ENCODE assay signal across 13 cellular contexts in genomic region chr6:166969390-166970002, GRCh38. TPM values are rescaled to one million over a fixed set of nuclear protein-coding genes. Genes with fewer than 3 reads are reported as not detected.
DNase-seq lines count a peak whose midpoint lies in the region; ATAC-seq and TF ChIP-seq lines count a peak whose summit lies in the region.
"Had no signal": no experiment of that assay in that cellular context is flagged by ENCODE, and none has a peak within 500 bp of the region (broad histone marks: within the 10 kb centered on the region; RNA-seq: fewer than 3 reads in every experiment).

No MANE protein-coding gene starts in this region.

- no peaks in the 10 kb centered on the region for H3K9me3 ChIP-seq in CD4-positive, CD25-positive, alpha-beta regulatory T cell (ENCODE audit: control insufficient read depth in 2 of 2, low read length in 2 of 2)
- H3K9me3 ChIP-seq: transverse colon had no signal

- DNase-seq in CD4-positive, CD25-positive, alpha-beta regulatory T cell: no peak
- DNase-seq in HEK293T (ENCODE audit: extremely low spot score) (no peak), superior temporal gyrus (ENCODE audit: extremely low spot score) (no peak), SHP77 (lab: John Stamatoyannopoulos, UW) (no peak), glomerular visceral epithelial cell (ENCODE audit: extremely low spot score) (no peak)
- DNase-seq in activated naive CD8-positive, alpha-beta T cell treated with anti-CD3 and anti-CD28 coated beads, Interleukin-2, amount 10 ng/mL, durations not matched to agents 7 days and 5 days: no peak
- DNase-seq in naive thymus-derived CD8-positive, alpha-beta T cell: peak in 2 of 10 donors; percentile 14 to 44
- DNase-seq: mammary epithelial cell, MV-4-11, right cardiac atrium, transverse colon had no signal

- CTCF ChIA-PET in HEK293T (lab: Yijun Ruan, JAX): no interaction called here

- H3K27me3 ChIP-seq in CD4-positive, CD25-positive, alpha-beta regulatory T cell (ENCODE audit: control insufficient read depth, insufficient read depth, low read length): no peaks in the 10 kb centered on the region
- H3K27me3 ChIP-seq: neural progenitor cell, transverse colon had no signal

- H3K4me3 Mint-ChIP-seq in CD4-positive, CD25-positive, alpha-beta regulatory T cell: peak overlapping the region in 1 of 4 donors; percentile 6
- peak overlapping the region; percentile 28 for H3K4me3 Mint-ChIP-seq in activated naive CD8-positive, alpha-beta T cell treated with anti-CD3 and anti-CD28 coated beads, Interleukin-2, amount 10 ng/mL, durations not matched to agents 7 days and 5 days
- peak overlapping the region in 9 of 10 donors; percentile 31 to 82 (median 72) for H3K4me3 Mint-ChIP-seq in naive thymus-derived CD8-positive, alpha-beta T cell
- H3K4me3 Mint-ChIP-seq: neural progenitor cell had no signal

- H3K9me3 Mint-ChIP-seq in CD4-positive, CD25-positive, alpha-beta regulatory T cell: peaks cover 0 to 9% (median 4%) of the 10 kb centered on the region in 7 donors
- H3K9me3 Mint-ChIP-seq in activated naive CD8-positive, alpha-beta T cell treated with anti-CD3 and anti-CD28 coated beads, Interleukin-2, amount 10 ng/mL, durations not matched to agents 7 days and 5 days: peaks cover 9% of the 10 kb centered on the region
- peaks cover 0 to 24% (median 10%) of the 10 kb centered on the region in 9 donors for H3K9me3 Mint-ChIP-seq in naive thymus-derived CD8-positive, alpha-beta T cell

- H3K27ac ChIP-seq in CD4-positive, CD25-positive, alpha-beta regulatory T cell (ENCODE audit: insufficient read depth, low read length, poor library complexity, severe bottlenecking): no peak overlapping the region
- H3K27ac ChIP-seq: neural progenitor cell, transverse colon had no signal

- H3K27me3 Mint-ChIP-seq in CD4-positive, CD25-positive, alpha-beta regulatory T cell: no peaks in the 10 kb centered on the region
- no peaks in the 10 kb centered on the region for H3K27me3 Mint-ChIP-seq in activated naive CD8-positive, alpha-beta T cell treated with anti-CD3 and anti-CD28 coated beads, Interleukin-2, amount 10 ng/mL, durations not matched to agents 7 days and 5 days
- no peaks in the 10 kb centered on the region for H3K27me3 Mint-ChIP-seq in naive thymus-derived CD8-positive, alpha-beta T cell

- peaks cover 18% of the 10 kb centered on the region for H3K36me3 Mint-ChIP-seq in CD4-positive, CD25-positive, alpha-beta regulatory T cell
- H3K36me3 Mint-ChIP-seq in activated naive CD8-positive, alpha-beta T cell treated with anti-CD3 and anti-CD28 coated beads, Interleukin-2, amount 10 ng/mL, durations not matched to agents 7 days and 5 days: peaks cover 52% of the 10 kb centered on the region
- peaks cover 0 to 2% (median 0%) of the 10 kb centered on the region in 3 donors for H3K36me3 Mint-ChIP-seq in naive thymus-derived CD8-positive, alpha-beta T cell

- no peaks in the 10 kb centered on the region for H3K36me3 ChIP-seq in CD4-positive, CD25-positive, alpha-beta regulatory T cell (ENCODE audit: control insufficient read depth, insufficient read depth, low read length)
- H3K36me3 ChIP-seq: transverse colon had no signal

- ATAC-seq in CD4-positive, CD25-positive, alpha-beta regulatory T cell (ENCODE audit: low read depth in 2 of 2): no peak
- ATAC-seq in activated naive CD8-positive, alpha-beta T cell treated with anti-CD3 and anti-CD28 coated beads, Interleukin-2, amount 10 ng/mL, durations not matched to agents 7 days and 5 days (ENCODE audit: low read depth): no peak
- ATAC-seq in naive thymus-derived CD8-positive, alpha-beta T cell: peak; percentile 25 to 63
- no peak for ATAC-seq in HG03457 (IDR thresholded peaks at IDR 0.05; ENCODE audit: unreplicated experiment)
- ATAC-seq: right cardiac atrium had no signal

- peak overlapping the region in 2 of 3 donors; percentile 33 to 58 for H3K27ac Mint-ChIP-seq in CD4-positive, CD25-positive, alpha-beta regulatory T cell
- peak overlapping the region; percentile 4 for H3K27ac Mint-ChIP-seq in activated naive CD8-positive, alpha-beta T cell treated with anti-CD3 and anti-CD28 coated beads, Interleukin-2, amount 10 ng/mL, durations not matched to agents 7 days and 5 days
- H3K27ac Mint-ChIP-seq in naive thymus-derived CD8-positive, alpha-beta T cell: peak overlapping the region in 9 of 10 donors; percentile 4 to 96 (median 86)
- H3K27ac Mint-ChIP-seq: neural progenitor cell had no signal

- peaks cover 0 to 25% (median 6%) of the 10 kb centered on the region in 4 donors for H3K4me1 Mint-ChIP-seq in CD4-positive, CD25-positive, alpha-beta regulatory T cell
- H3K4me1 Mint-ChIP-seq in activated naive CD8-positive, alpha-beta T cell treated with anti-CD3 and anti-CD28 coated beads, Interleukin-2, amount 10 ng/mL, durations not matched to agents 7 days and 5 days: peaks cover 11% of the 10 kb centered on the region
- peaks cover 7 to 24% (median 15%) of the 10 kb centered on the region in 4 donors for H3K4me1 Mint-ChIP-seq in naive thymus-derived CD8-positive, alpha-beta T cell
- H3K4me1 Mint-ChIP-seq: neural progenitor cell had no signal

- no peak overlapping the region for H3K4me3 ChIP-seq in CD4-positive, CD25-positive, alpha-beta regulatory T cell (ENCODE audit: low read depth, low read length)
- H3K4me3 ChIP-seq: neural progenitor cell, transverse colon had no signal

- peaks cover 3% of the 10 kb centered on the region for H3K4me1 ChIP-seq in CD4-positive, CD25-positive, alpha-beta regulatory T cell (ENCODE audit: control insufficient read depth, insufficient read depth, low read length, poor library complexity, severe bottlenecking)
- H3K4me1 ChIP-seq: neural progenitor cell had no signal

- POLR2A ChIA-PET in HEK293T (lab: Yijun Ruan, JAX): no interaction called here
- POLR2A ChIA-PET in activated naive CD8-positive, alpha-beta T cell treated with anti-CD3 and anti-CD28 coated beads, Interleukin-2, amount 10 ng/mL, durations not matched to agents 7 days and 5 days (lab: Charles Lee): interaction anchor here (0.8 to 1.0 kb wide), 2 partner anchors 10 to 19 kb away, joined by 3 to 5 read pairs; no protein-coding TSS in a partner anchor
- POLR2A ChIA-PET in naive thymus-derived CD8-positive, alpha-beta T cell (lab: Charles Lee): interaction anchor here (1.9 to 3.2 kb wide), 2 partner anchors 10 to 13 kb away, joined by 11 to 23 read pairs; partner anchors contain the start of gene RNASET2

TF ChIP-seq in HEK293T, 16 proteins besides CTCF, POLR2A, EP300 and RAD21:
- TF ChIP-seq FOXA1 (IDR thresholded peaks at IDR 0.05): no peak
- TF ChIP-seq L3MBTL2 (conservative IDR thresholded peaks at IDR 0.05): 0 out of 2 replicates have a peak, but pooled peaks have one; percentile 16
- TF ChIP-seq HDGF (IDR thresholded peaks at IDR 0.05; ENCODE audit: borderline replicate concordance): no peak
- TF ChIP-seq ELF4 (IDR thresholded peaks at IDR 0.05): no peak
TF ChIP-seq in HEK293T: peak in this region for 1.

RNA-seq across cellular contexts. Expression of gene RNASET2, which starts 13.1 kb away (rescaled TPM):
- 213 TPM for total RNA-seq in CD4-positive, CD25-positive, alpha-beta regulatory T cell
- polyA plus RNA-seq in CD4-positive, CD25-positive, alpha-beta regulatory T cell: 100 to 1,000 TPM; 361 to 410 (median 381) TPM
- total RNA-seq in activated naive CD8-positive, alpha-beta T cell treated with anti-CD3 and anti-CD28 coated beads, Interleukin-2, amount 10 ng/mL, durations not matched to agents 7 days and 5 days: 10 to 100 TPM; 69.2 to 73.1 TPM
- 10 to 100 TPM; 72.7 to 75.2 TPM for total RNA-seq in naive thymus-derived CD8-positive, alpha-beta T cell
- polyA plus RNA-seq in naive thymus-derived CD8-positive, alpha-beta T cell: 100 to 1,000 TPM; 141 to 283 (median 248) TPM

RNA-seq across cellular contexts. Expression of gene CEP43, which starts 29.7 kb away (rescaled TPM):
- 32.5 TPM for total RNA-seq in CD4-positive, CD25-positive, alpha-beta regulatory T cell
- 1 to 10 TPM; 5.6 to 9.8 (median 7.4) TPM for polyA plus RNA-seq in CD4-positive, CD25-positive, alpha-beta regulatory T cell
- 10 to 100 TPM; 23.3 to 26.3 TPM for total RNA-seq in activated naive CD8-positive, alpha-beta T cell treated with anti-CD3 and anti-CD28 coated beads, Interleukin-2, amount 10 ng/mL, durations not matched to agents 7 days and 5 days
- 10 to 100 TPM; 14.9 to 15.3 TPM for total RNA-seq in naive thymus-derived CD8-positive, alpha-beta T cell
- polyA plus RNA-seq in naive thymus-derived CD8-positive, alpha-beta T cell: 1 to 10 TPM; 2.5 to 4.5 (median 4.3) TPM

Comparison
In these comparisons a context has a peak if more than half of its experiments do, and no peak if none do; other contexts are left out.
1. ATAC-seq: peak in naive thymus-derived CD8-positive, alpha-beta T cell (2 of 2); none in CD4-positive, CD25-positive, alpha-beta regulatory T cell (0 of 2), activated naive CD8-positive, alpha-beta T cell treated with anti-CD3 and anti-CD28 coated beads, Interleukin-2, amount 10 ng/mL, durations not matched to agents 7 days and 5 days (single experiment) and HG03457 (single experiment).
2. H3K27ac Mint-ChIP-seq: peak in every context shown above with its lines; median percentile 86 in naive thymus-derived CD8-positive, alpha-beta T cell; 46 in CD4-positive, CD25-positive, alpha-beta regulatory T cell; 4 in activated naive CD8-positive, alpha-beta T cell treated with anti-CD3 and anti-CD28 coated beads, Interleukin-2, amount 10 ng/mL, durations not matched to agents 7 days and 5 days.